ENCODE assay signal across 11 cellular contexts in genomic region chr16:56298948-56299602, GRCh38.
DNase-seq lines count a peak whose midpoint lies in the region; ATAC-seq and TF ChIP-seq lines count a peak whose summit lies in the region.
"Had no signal": no experiment of that assay in that cellular context is flagged by ENCODE, and none has a peak within 500 bp of the region (broad histone marks: within the 10 kb centered on the region; RNA-seq: fewer than 3 reads in every experiment).

No MANE protein-coding gene starts in this region.

- H3K4me3 Mint-ChIP-seq in neural crest cell: peak overlapping the region; percentile 1
- H3K4me3 Mint-ChIP-seq in activated CD4-positive, alpha-beta T cell treated with anti-CD3 and anti-CD28 coated beads, Interleukin-2, amount 10 ng/mL, durations not matched to agents 7 days and 5 days: no peak overlapping the region
- H3K4me3 Mint-ChIP-seq: activated naive CD8-positive, alpha-beta T cell had no signal

- H3K4me3 ChIP-seq in breast epithelium (no peak overlapping the region), mammary epithelial cell (replicated peaks in 1 of 3; ENCODE audit: insufficient read depth in 1 of 3, low read depth in 2 of 3, low read length in 3 of 3) (no peak overlapping the region)

- dilution Hi-C loops in mammary epithelial cell (cut with HindIII; ENCODE audit: low sequenced_read_pairs): no loop called here

- whole genome bisulfite sequencing in mammary epithelial cell (ENCODE audit: low coverage, missing lambda C conversion rate): 21% methylated on average over 3 of the region's 7 CpGs

- no peak overlapping the region for H2AFZ ChIP-seq in mammary epithelial cell (ENCODE audit: low read depth, low read length)

- H3K9me3 ChIP-seq in breast epithelium (no peaks in the 10 kb centered on the region), mammary epithelial cell (replicated peaks; ENCODE audit: insufficient read depth, low read length) (no peaks in the 10 kb centered on the region)

- in situ Hi-C loops in mammary epithelial cell (cut with MboI; ENCODE audit: low sequenced_read_pairs in 2 of 2): no loop called here

- no peak for ATAC-seq in activated naive CD4-positive, alpha-beta T cell treated with anti-CD3 and anti-CD28 coated beads, Interleukin-2, amount 50 U/mL, for 72 hours

- H3K36me3 Mint-ChIP-seq in neural crest cell (ENCODE audit: low read depth): no peaks in the 10 kb centered on the region
- no peaks in the 10 kb centered on the region for H3K36me3 Mint-ChIP-seq in activated naive CD4-positive, alpha-beta T cell treated with anti-CD3 and anti-CD28 coated beads, Interleukin-2, amount 50 U/mL, for 72 hours
- H3K36me3 Mint-ChIP-seq in activated CD4-positive, alpha-beta T cell treated with anti-CD3 and anti-CD28 coated beads, Interleukin-2, amount 10 ng/mL, durations not matched to agents 7 days and 5 days (ENCODE audit: low read depth): no peaks in the 10 kb centered on the region
- H3K36me3 Mint-ChIP-seq: activated naive CD8-positive, alpha-beta T cell had no signal

- H3K4me1 ChIP-seq in breast epithelium (no peaks in the 10 kb centered on the region), mammary epithelial cell (ENCODE audit: insufficient read depth, low read length) (peaks cover 12% of the 10 kb centered on the region)

- intact Hi-C loops in breast epithelium (cut with DNase I; ENCODE audit: low total_unique reads): no loop called here
- intact Hi-C loops in mammary epithelial cell (cut with micrococcal nuclease): no loop called here

- no peak overlapping the region for H3K9ac ChIP-seq in mammary epithelial cell (ENCODE audit: insufficient read depth, low read length)

- no peak for DNase-seq in breast epithelium (ENCODE audit: low spot score in 2 of 2)
- DNase-seq in mammary epithelial cell: no peak
- peak; percentile 97 for DNase-seq in globus pallidus (ENCODE audit: low spot score)
- no peak for DNase-seq in neural crest cell (ENCODE audit: low read depth, low spot score)
- DNase-seq in activated naive CD4-positive, alpha-beta T cell treated with anti-CD3 and anti-CD28 coated beads, Interleukin-2, amount 50 U/mL, for 72 hours (ENCODE audit: low spot score in 2 of 2): no peak
- no peak for DNase-seq in germinal center (ENCODE audit: low spot score)
- DNase-seq in activated CD4-positive, alpha-beta T cell treated with anti-CD3 and anti-CD28 coated beads, Interleukin-2, amount 10 ng/mL, durations not matched to agents 7 days and 5 days: no peak
- DNase-seq in NCI-H510A (lab: John Stamatoyannopoulos, UW): no peak
- DNase-seq: activated CD4-positive, alpha-beta T cell treated with anti-CD3 and anti-CD28 coated beads, Interleukin-2, amount 50 U/mL, for 48 hours; H7 had no signal

- H3K27ac ChIP-seq in breast epithelium (peak overlapping the region; percentile 33 to 38), mammary epithelial cell (ENCODE audit: insufficient read depth, low read depth, low read length) (no peak overlapping the region)

- POLR2A ChIA-PET in activated CD4-positive, alpha-beta T cell treated with anti-CD3 and anti-CD28 coated beads, Interleukin-2, amount 10 ng/mL, durations not matched to agents 7 days and 5 days (lab: Charles Lee): no interaction called here

- no peaks in the 10 kb centered on the region for H3K79me2 ChIP-seq in mammary epithelial cell (ENCODE audit: insufficient read depth, low read length)

- no peaks in the 10 kb centered on the region for H3K27me3 Mint-ChIP-seq in neural crest cell (ENCODE audit: low read depth)
- H3K27me3 Mint-ChIP-seq in activated CD4-positive, alpha-beta T cell treated with anti-CD3 and anti-CD28 coated beads, Interleukin-2, amount 10 ng/mL, durations not matched to agents 7 days and 5 days: peaks cover 6% of the 10 kb centered on the region

- H3K36me3 ChIP-seq in breast epithelium: no peaks in the 10 kb centered on the region
- no peaks in the 10 kb centered on the region for H3K36me3 ChIP-seq in mammary epithelial cell (ENCODE audit: insufficient read depth, low read length)

- CTCF ChIA-PET in mammary epithelial cell (lab: Charles Lee; ENCODE audit: low non-redundant PET): no interaction called here
- CTCF ChIA-PET in activated CD4-positive, alpha-beta T cell treated with anti-CD3 and anti-CD28 coated beads, Interleukin-2, amount 10 ng/mL, durations not matched to agents 7 days and 5 days (lab: Charles Lee): no interaction called here

- no TSS peak for BruUV-seq in mammary epithelial cell (replicated peaks; lab: Mats Ljungman, UMichigan)

- H3K4me2 ChIP-seq in mammary epithelial cell (ENCODE audit: insufficient read depth, low read depth, low read length): no peak overlapping the region

- H3K9me3 Mint-ChIP-seq in neural crest cell: no peaks in the 10 kb centered on the region
- no peaks in the 10 kb centered on the region for H3K9me3 Mint-ChIP-seq in activated naive CD4-positive, alpha-beta T cell treated with anti-CD3 and anti-CD28 coated beads, Interleukin-2, amount 50 U/mL, for 72 hours
- no peaks in the 10 kb centered on the region for H3K9me3 Mint-ChIP-seq in activated CD4-positive, alpha-beta T cell treated with anti-CD3 and anti-CD28 coated beads, Interleukin-2, amount 10 ng/mL, durations not matched to agents 7 days and 5 days

- H3K4me1 Mint-ChIP-seq in neural crest cell: peaks cover 71% of the 10 kb centered on the region
- peaks cover 3% of the 10 kb centered on the region for H3K4me1 Mint-ChIP-seq in activated CD4-positive, alpha-beta T cell treated with anti-CD3 and anti-CD28 coated beads, Interleukin-2, amount 10 ng/mL, durations not matched to agents 7 days and 5 days

- no peak for TF ChIP-seq POLR2A in breast epithelium (IDR thresholded peaks at IDR 0.05)

- H3K27me3 ChIP-seq in breast epithelium: no peaks in the 10 kb centered on the region
- H3K27me3 ChIP-seq in mammary epithelial cell (ENCODE audit: insufficient read depth, low read length): no peaks in the 10 kb centered on the region

- no peak overlapping the region for H3K27ac Mint-ChIP-seq in neural crest cell (ENCODE audit: unreplicated experiment)
- no peak overlapping the region for H3K27ac Mint-ChIP-seq in activated naive CD4-positive, alpha-beta T cell treated with anti-CD3 and anti-CD28 coated beads, Interleukin-2, amount 50 U/mL, for 72 hours
- no peak overlapping the region for H3K27ac Mint-ChIP-seq in activated CD4-positive, alpha-beta T cell treated with anti-CD3 and anti-CD28 coated beads, Interleukin-2, amount 10 ng/mL, durations not matched to agents 7 days and 5 days
- H3K27ac Mint-ChIP-seq: activated naive CD8-positive, alpha-beta T cell had no signal

- H4K20me1 ChIP-seq in mammary epithelial cell (ENCODE audit: insufficient read depth, low read length): no peaks in the 10 kb centered on the region

- TF ChIP-seq CTCF in breast epithelium (IDR thresholded peaks at IDR 0.05): no peak
- no peak for TF ChIP-seq CTCF in mammary epithelial cell (conservative IDR thresholded peaks at IDR 0.05 in 1 of 2, IDR thresholded peaks at IDR 0.05 in 1 of 2; ENCODE audit: extremely low read depth in 1 of 2, insufficient read depth in 1 of 2, low read depth in 1 of 2, low read length in 2 of 2)
- TF ChIP-seq CTCF in neural crest cell (conservative IDR thresholded peaks at IDR 0.05): no peak
